Comparison of ENCODE assay signal across 8 cellular contexts in genomic region chr13:40777166-40777956, GRCh38. TPM values are rescaled to one million over a fixed set of nuclear protein-coding genes. Genes with fewer than 3 reads are reported as not detected.
A peak's percentile ranks its signal among the peaks of the same experiment; 100 is the strongest.
DNase-seq lines count a peak whose midpoint lies in the region; ATAC-seq and TF ChIP-seq lines count a peak whose summit lies in the region.

No MANE protein-coding gene starts in this region.

- H3K27me3 ChIP-seq in mesendoderm (ENCODE audit: insufficient read depth, low read length, poor library complexity): no peaks in the 10 kb centered on the region
- no peaks in the 10 kb centered on the region for H3K27me3 ChIP-seq in transverse colon

- in situ Hi-C loops in transverse colon (cut with MboI; ENCODE audit: low pct_ligation_motif_present in 1 of 4, low pct_unique_long_range_greater_than_20kb in 1 of 4, low sequenced_read_pairs in 3 of 4): loop anchor here in 3 of 4 donors (25.0 kb wide), 3 partner anchors 210 to 460 kb away; partner anchors contain the start of gene WBP4 (in 1 of the 3)

- no peak overlapping the region for H3K9ac ChIP-seq in mesendoderm (ENCODE audit: low read length)

- no peak overlapping the region for H4K8ac ChIP-seq in mesendoderm (ENCODE audit: low read depth, low read length)

- no peak overlapping the region for H2BK15ac ChIP-seq in mesendoderm (replicated peaks; ENCODE audit: low read depth)

- H3K9me3 Mint-ChIP-seq in effector memory CD8-positive, alpha-beta T cell: no peaks in the 10 kb centered on the region

- no peak overlapping the region for H3K18ac ChIP-seq in mesendoderm (ENCODE audit: low read length)

- no CpG with 5 or more reads among the region's 8 CpGs for WGBS in mesendoderm (ENCODE audit: extremely low coverage, insufficient coverage, low lambda C conversion rate)
- WGBS in transverse colon (ENCODE audit: low coverage in 1 of 2), 2 donors: 0 to 16% methylated on average over 6 to 8 of the region's 8 CpGs

- no peak overlapping the region for H2AK5ac ChIP-seq in mesendoderm (ENCODE audit: low read length)

- H3K56ac ChIP-seq in mesendoderm (ENCODE audit: low read length): no peak overlapping the region

- no peak overlapping the region for H3K4ac ChIP-seq in mesendoderm (ENCODE audit: low read depth, low read length)

- H3K27ac ChIP-seq in mesendoderm (ENCODE audit: low read depth, low read length) (no peak overlapping the region), transverse colon (peak overlapping the region; percentile 26 to 56 (median 40))

- peaks cover 14 to 20% of the 10 kb centered on the region in 2 donors for H3K4me1 Mint-ChIP-seq in effector memory CD8-positive, alpha-beta T cell (ENCODE audit: low read depth in 2 of 2)

- no peaks in the 10 kb centered on the region for H3K4me1 ChIP-seq in mesendoderm (ENCODE audit: control insufficient read depth, low read depth, low read length)
- H3K4me1 ChIP-seq in transverse colon: peaks cover 0 to 14% (median 0%) of the 10 kb centered on the region in 4 donors

- no peak for TF ChIP-seq EP300 in transverse colon (IDR thresholded peaks at IDR 0.05; ENCODE audit: low read depth)

- intact Hi-C loops in transverse colon (cut with DNase I; ENCODE audit: low total_unique reads): loop anchor here (10.0 kb wide), 1 partner anchor 1093 kb away; no protein-coding TSS in a partner anchor

- H3K4me3 Mint-ChIP-seq in effector memory CD8-positive, alpha-beta T cell: peak overlapping the region; percentile 71 to 76

- peak overlapping the region; percentile 89 to 93 for H3K27ac Mint-ChIP-seq in effector memory CD8-positive, alpha-beta T cell

- ATAC-seq in GM18517 (IDR thresholded peaks at IDR 0.05; ENCODE audit: unreplicated experiment) (peak; percentile 84), HG02943 (IDR thresholded peaks at IDR 0.05; ENCODE audit: low read depth, unreplicated experiment) (peak; percentile 73)
- ATAC-seq in effector memory CD8-positive, alpha-beta T cell (replicated peaks): peak; percentile 72

- no peaks in the 10 kb centered on the region for H3K9me3 ChIP-seq in transverse colon

- no peaks in the 10 kb centered on the region for H3K79me2 ChIP-seq in mesendoderm (ENCODE audit: control insufficient read depth, insufficient read depth, low read length)

- no peak overlapping the region for H2BK5ac ChIP-seq in mesendoderm (ENCODE audit: low read length)

- no peak overlapping the region for H2BK120ac ChIP-seq in mesendoderm (ENCODE audit: low read depth, low read length)

- H3K23ac ChIP-seq in mesendoderm (ENCODE audit: low read length): no peak overlapping the region

- TF ChIP-seq CTCF in transverse colon (IDR thresholded peaks at IDR 0.05): peak; percentile 65 to 88 (median 76)

- no peaks in the 10 kb centered on the region for H3K79me1 ChIP-seq in mesendoderm (ENCODE audit: low read length)

- no peak overlapping the region for H4K5ac ChIP-seq in mesendoderm (ENCODE audit: low read length)

- DNase-seq in Ammon's horn (ENCODE audit: low spot score): peak; percentile 55
- DNase-seq in NCI-H1694 (lab: John Stamatoyannopoulos, UW): peak; percentile 49
- peak; percentile 29 for DNase-seq in UCSD-AML1 (lab: John Stamatoyannopoulos, UW; ENCODE audit: unreplicated experiment)
- peak; percentile 37 to 46 (median 38) for DNase-seq in effector memory CD8-positive, alpha-beta T cell
- DNase-seq in mesendoderm: peak; percentile 74
- DNase-seq in transverse colon: peak; percentile 43

- peaks cover 3% of the 10 kb centered on the region for H3K36me3 Mint-ChIP-seq in effector memory CD8-positive, alpha-beta T cell (ENCODE audit: insufficient read depth)

- H3K4me3 ChIP-seq in mesendoderm (ENCODE audit: low read length) (no peak overlapping the region), transverse colon (peak overlapping the region in 1 of 4 donors; percentile 39)

- H3K36me3 ChIP-seq in mesendoderm (ENCODE audit: control insufficient read depth, insufficient read depth, low read length): no peaks in the 10 kb centered on the region
- H3K36me3 ChIP-seq in transverse colon: no peaks in the 10 kb centered on the region

- H3K4me2 ChIP-seq in mesendoderm (ENCODE audit: low read length): no peak overlapping the region

- no peak for TF ChIP-seq POLR2A in transverse colon (IDR thresholded peaks at IDR 0.05)

- H3K27me3 Mint-ChIP-seq in effector memory CD8-positive, alpha-beta T cell: no peaks in the 10 kb centered on the region

RNA-seq across cellular contexts. Expression of gene MRPS31, which starts 6.4 kb away (rescaled TPM):
- polyA plus RNA-seq in mesendoderm (2013, experiment 1 of 2): 42.1 TPM
- 41.7 TPM for polyA plus RNA-seq in mesendoderm (2013, experiment 2 of 2)
- total RNA-seq in transverse colon: 10 to 100 TPM; 16.1 to 50.2 (median 25.0) TPM

RNA-seq across cellular contexts. Expression of gene SLC25A15, which starts 12.1 kb away (rescaled TPM):
- polyA plus RNA-seq in mesendoderm (2013, experiment 1 of 2): 18.7 TPM
- 18.5 TPM for polyA plus RNA-seq in mesendoderm (2013, experiment 2 of 2)
- total RNA-seq in transverse colon: 10 to 100 TPM in 2 of 4 donors, 1 to 10 TPM in 2; 3.0 to 30.6 (median 10.1) TPM
